ENCODE assay signal across 20 cellular contexts in genomic region chr17:40022961-40023541, GRCh38. TPM values are rescaled to one million over a fixed set of nuclear protein-coding genes. Genes with fewer than 3 reads are reported as not detected.
A peak's percentile ranks its signal among the peaks of the same experiment; 100 is the strongest.
DNase-seq lines count a peak whose midpoint lies in the region; ATAC-seq and TF ChIP-seq lines count a peak whose summit lies in the region.
"Had no signal": no experiment of that assay in that cellular context is flagged by ENCODE, and none has a peak within 500 bp of the region (broad histone marks: within the 10 kb centered on the region; RNA-seq: fewer than 3 reads in every experiment).

No MANE protein-coding gene starts in this region.

- H4K20me1 ChIP-seq in fibroblast of lung (ENCODE audit: control insufficient read depth, extremely low read depth, insufficient read depth, low read length): no peaks in the 10 kb centered on the region

- peak overlapping the region; percentile 65 for H3K27ac Mint-ChIP-seq in stimulated activated naive B cell treated with anti-CD40 and anti-IgM and Interleukin-4, amounts not matched to agents 10 μg/mL and 1 μg/mL and 100 μg/mL, for 72 hours
- H3K27ac Mint-ChIP-seq: activated T-helper 2 cell treated with anti-CD3 and anti-CD28 coated beads, Interferon-gamma antibody, Interleukin-2, Interleukin-4, amounts not matched to agents 10 μg/mL and 5 μg/mL and 100 μg/mL, durations not matched to agents 14 hours and 24 hours and 36 hours; stimulated activated memory B cell treated with anti-CD40 and anti-IgM and Interleukin-4, amounts not matched to agents 10 μg/mL and 1 μg/mL and 100 μg/mL, for 72 hours had no signal

- peaks cover 6 to 7% of the 10 kb centered on the region in 2 donors for H3K4me1 Mint-ChIP-seq in stimulated activated naive B cell treated with anti-CD40 and anti-IgM and Interleukin-4, amounts not matched to agents 10 μg/mL and 1 μg/mL and 100 μg/mL, for 72 hours

- no peaks in the 10 kb centered on the region for H3K79me2 ChIP-seq in fibroblast of lung (ENCODE audit: control insufficient read depth, insufficient read depth, low read length)

- H3K36me3 ChIP-seq in fibroblast of lung (ENCODE audit: control insufficient read depth, insufficient read depth, low read length): peaks cover 21% of the 10 kb centered on the region

- H3K4me3 ChIP-seq in fibroblast of lung (replicated peaks in 1 of 4; ENCODE audit: control extremely low read depth in 1 of 4, insufficient read depth in 1 of 4, low read depth in 3 of 4, low read length in 4 of 4): no peak overlapping the region
- H3K4me3 ChIP-seq: Peyer's patch, skin epidermis had no signal

- H3K27me3 Mint-ChIP-seq in stimulated activated naive B cell treated with anti-CD40 and anti-IgM and Interleukin-4, amounts not matched to agents 10 μg/mL and 1 μg/mL and 100 μg/mL, for 72 hours: no peaks in the 10 kb centered on the region
- H3K27me3 Mint-ChIP-seq: stimulated activated memory B cell treated with anti-CD40 and anti-IgM and Interleukin-4, amounts not matched to agents 10 μg/mL and 1 μg/mL and 100 μg/mL, for 72 hours had no signal

- H3K9ac ChIP-seq in fibroblast of lung (ENCODE audit: insufficient read depth, low read length): no peak overlapping the region

- no peak for ATAC-seq in stimulated activated naive B cell treated with anti-CD40 and anti-IgM and Interleukin-4, amounts not matched to agents 10 μg/mL and 1 μg/mL and 100 μg/mL, for 72 hours (replicated peaks)
- no peak for ATAC-seq in HG02623 (IDR thresholded peaks at IDR 0.05; ENCODE audit: unreplicated experiment)
- ATAC-seq: stimulated activated memory B cell treated with anti-CD40 and anti-IgM and Interleukin-4, amounts not matched to agents 10 μg/mL and 1 μg/mL and 100 μg/mL, for 72 hours had no signal

- H3K27me3 ChIP-seq in fibroblast of lung (ENCODE audit: control insufficient read depth, insufficient read depth, low read length): no peaks in the 10 kb centered on the region
- H3K27me3 ChIP-seq: Peyer's patch had no signal

- no peak overlapping the region for H3K4me3 Mint-ChIP-seq in stimulated activated naive B cell treated with anti-CD40 and anti-IgM and Interleukin-4, amounts not matched to agents 10 μg/mL and 1 μg/mL and 100 μg/mL, for 72 hours
- H3K4me3 Mint-ChIP-seq: stimulated activated memory B cell treated with anti-CD40 and anti-IgM and Interleukin-4, amounts not matched to agents 10 μg/mL and 1 μg/mL and 100 μg/mL, for 72 hours had no signal

- no peak overlapping the region for H2AFZ ChIP-seq in fibroblast of lung (ENCODE audit: low read length)

- TF ChIP-seq CTCF in fibroblast of lung (conservative IDR thresholded peaks at IDR 0.05 in 1 of 2, IDR thresholded peaks at IDR 0.05 in 1 of 2; ENCODE audit: low read depth in 1 of 2, low read length in 2 of 2): no peak

- peaks cover 32% of the 10 kb centered on the region for H3K4me1 ChIP-seq in fibroblast of lung (ENCODE audit: control insufficient read depth, extremely low read depth, insufficient read depth, low read length)

- H3K9me3 ChIP-seq in fibroblast of lung (ENCODE audit: control insufficient read depth, insufficient read depth, low read depth, low read length): no peaks in the 10 kb centered on the region
- H3K9me3 ChIP-seq: Peyer's patch had no signal

- peak overlapping the region; percentile 15 for H3K4me2 ChIP-seq in fibroblast of lung (ENCODE audit: extremely low read depth, insufficient read depth, low read length)

- H3K9me3 Mint-ChIP-seq in stimulated activated naive B cell treated with anti-CD40 and anti-IgM and Interleukin-4, amounts not matched to agents 10 μg/mL and 1 μg/mL and 100 μg/mL, for 72 hours: no peaks in the 10 kb centered on the region
- H3K9me3 Mint-ChIP-seq: activated T-helper 2 cell treated with anti-CD3 and anti-CD28 coated beads, Interferon-gamma antibody, Interleukin-2, Interleukin-4, amounts not matched to agents 10 μg/mL and 5 μg/mL and 100 μg/mL, durations not matched to agents 14 hours and 24 hours and 36 hours; stimulated activated memory B cell treated with anti-CD40 and anti-IgM and Interleukin-4, amounts not matched to agents 10 μg/mL and 1 μg/mL and 100 μg/mL, for 72 hours had no signal

- no peak overlapping the region for H3K27ac ChIP-seq in fibroblast of lung (ENCODE audit: insufficient read depth, low read length)
- H3K27ac ChIP-seq: HL-60, Peyer's patch, WERI-Rb-1 had no signal

- peak; percentile 28 for DNase-seq in DMS79 treated with DMSO at 0.1 percent for 48 hours (lab: John Stamatoyannopoulos, UW)
- peak; percentile 43 for DNase-seq in NCI-H510A treated with DMSO at 0.1 percent for 48 hours (lab: John Stamatoyannopoulos, UW)
- no peak for DNase-seq in fibroblast of lung (ENCODE audit: low read depth in 2 of 2)
- DNase-seq in stimulated activated naive B cell treated with anti-CD40 and anti-IgM and Interleukin-4, amounts not matched to agents 10 μg/mL and 1 μg/mL and 100 μg/mL, for 72 hours: no peak
- no peak for DNase-seq in activated effector memory CD4-positive, alpha-beta T cell treated with Interleukin-2 at 50 U/mL for 16 hours
- no peak for DNase-seq in cortex of kidney (lab: John Stamatoyannopoulos, UW)
- DNase-seq in RPMI8226: no peak
- DNase-seq: activated CD8-positive, alpha-beta memory T cell treated with anti-CD3 and anti-CD28 coated beads for 24 hours; AML-193; amniotic stem cell; NCI-H1436; NCI-H524 treated with DMSO at 0.1 percent for 48 hours; Peyer's patch; WERI-Rb-1 had no signal

- H3K36me3 Mint-ChIP-seq in stimulated activated naive B cell treated with anti-CD40 and anti-IgM and Interleukin-4, amounts not matched to agents 10 μg/mL and 1 μg/mL and 100 μg/mL, for 72 hours: peaks cover 47 to 67% of the 10 kb centered on the region in 2 donors

RNA-seq across cellular contexts. Expression of gene CSF3, which starts 7.8 kb away (rescaled TPM):
- not detected in 2 replicates for total RNA-seq in fibroblast of lung
- polyA plus RNA-seq in fibroblast of lung: 0.12 TPM in 1 of 2 replicates, not detected in the other
- 0.17 TPM in 1 of 2 replicates, not detected in the other for polyA plus RNA-seq in fibroblast of lung (2012)
- polyA minus RNA-seq in fibroblast of lung (ENCODE audit: low replicate concordance): not detected in 2 replicates
- total RNA-seq: activated T-helper 2 cell treated with anti-CD3 and anti-CD28 coated beads, Interferon-gamma antibody, Interleukin-2, Interleukin-4, amounts not matched to agents 10 μg/mL and 5 μg/mL and 100 μg/mL, durations not matched to agents 14 hours and 24 hours and 36 hours; osteocyte; Peyer's patch had no signal

RNA-seq across cellular contexts. Expression of gene MED24, which starts 31.2 kb away (rescaled TPM):
- total RNA-seq in fibroblast of lung: 25.1 and 31.1 TPM in 2 replicates
- 42.7 and 66.7 TPM in 2 replicates for polyA plus RNA-seq in fibroblast of lung
- 32.7 and 46.9 TPM in 2 replicates for polyA plus RNA-seq in fibroblast of lung (2012)
- 122 and 302 TPM in 2 replicates for polyA minus RNA-seq in fibroblast of lung (ENCODE audit: low replicate concordance)

RNA-seq across cellular contexts. Expression of gene THRA, which starts 39.7 kb away (rescaled TPM):
- total RNA-seq in fibroblast of lung: 49.8 and 52.8 TPM in 2 replicates
- 27.2 and 30.8 TPM in 2 replicates for polyA plus RNA-seq in fibroblast of lung
- polyA plus RNA-seq in fibroblast of lung (2012): 34.3 and 34.9 TPM in 2 replicates
- polyA minus RNA-seq in fibroblast of lung (ENCODE audit: low replicate concordance): 43.5 and 67.0 TPM in 2 replicates

RNA-seq across cellular contexts. Expression of gene PSMD3, which starts 42.4 kb away (rescaled TPM):
- total RNA-seq in fibroblast of lung: 55.2 and 55.5 TPM in 2 replicates
- polyA plus RNA-seq in fibroblast of lung: 66.9 and 107 TPM in 2 replicates
- 83.3 and 134 TPM in 2 replicates for polyA plus RNA-seq in fibroblast of lung (2012)
- 181 and 235 TPM in 2 replicates for polyA minus RNA-seq in fibroblast of lung (ENCODE audit: low replicate concordance)

Comparison
In these comparisons a context has a peak if more than half of its experiments do, and no peak if none do; other contexts are left out.
1. DNase-seq: peak in DMS79 treated with DMSO at 0.1 percent for 48 hours (single experiment) and NCI-H510A treated with DMSO at 0.1 percent for 48 hours (single experiment); none in fibroblast of lung (0 of 2), stimulated activated naive B cell treated with anti-CD40 and anti-IgM and Interleukin-4, amounts not matched to agents 10 μg/mL and 1 μg/mL and 100 μg/mL, for 72 hours (single experiment), activated effector memory CD4-positive, alpha-beta T cell treated with Interleukin-2 at 50 U/mL for 16 hours (single experiment), cortex of kidney (single experiment) and RPMI8226 (single experiment).